ENCODE assay signal across 1 cellular context in the genomic region with DNA sequence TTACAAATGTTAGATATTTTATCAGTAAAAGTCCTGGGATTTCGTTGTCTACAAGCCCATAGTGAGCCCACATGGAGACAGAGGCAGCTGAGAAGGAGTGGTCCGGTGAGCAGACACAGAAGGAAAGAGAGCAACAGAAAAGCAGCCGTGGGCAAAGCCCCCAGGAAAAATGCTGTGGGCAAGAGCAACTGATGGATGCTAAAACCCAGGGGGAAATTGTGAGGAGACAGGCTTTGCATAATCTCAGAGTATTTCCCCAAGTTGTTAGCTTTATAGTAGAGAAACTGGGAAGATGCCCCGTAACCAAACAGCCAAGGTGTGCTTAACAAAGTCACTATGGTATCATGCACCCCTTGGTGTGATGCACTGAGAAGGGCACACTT.
TF ChIP-seq lines count a peak whose summit lies in the region.

No MANE protein-coding gene starts in this region.

TF ChIP-seq in IMR-90, 13 proteins besides CTCF, POLR2A, EP300 and RAD21:
- no peak for TF ChIP-seq MXI1 (IDR thresholded peaks at IDR 0.05; ENCODE audit: borderline replicate concordance, low read depth, low read length)
- TF ChIP-seq, protein P1, sequence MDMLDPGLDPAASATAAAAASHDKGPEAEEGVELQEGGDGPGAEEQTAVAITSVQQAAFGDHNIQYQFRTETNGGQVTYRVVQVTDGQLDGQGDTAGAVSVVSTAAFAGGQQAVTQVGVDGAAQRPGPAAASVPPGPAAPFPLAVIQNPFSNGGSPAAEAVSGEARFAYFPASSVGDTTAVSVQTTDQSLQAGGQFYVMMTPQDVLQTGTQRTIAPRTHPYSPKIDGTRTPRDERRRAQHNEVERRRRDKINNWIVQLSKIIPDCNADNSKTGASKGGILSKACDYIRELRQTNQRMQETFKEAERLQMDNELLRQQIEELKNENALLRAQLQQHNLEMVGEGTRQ (IDR thresholded peaks at IDR 0.05; ENCODE audit: low read depth, low read length) = no peak
